Comparison of ENCODE assay signal across 11 cellular contexts in genomic region chr3:59286791-59287531, GRCh38.
DNase-seq lines count a peak whose midpoint lies in the region; ATAC-seq and TF ChIP-seq lines count a peak whose summit lies in the region.
"Had no signal": no experiment of that assay in that cellular context is flagged by ENCODE, and none has a peak within 500 bp of the region (broad histone marks: within the 10 kb centered on the region; RNA-seq: fewer than 3 reads in every experiment).

No MANE protein-coding gene starts in this region.

- no peaks in the 10 kb centered on the region for H3K27me3 ChIP-seq in colonic mucosa

- H3K36me3 Mint-ChIP-seq in stimulated activated memory B cell treated with anti-CD40 and anti-IgM and Interleukin-4, amounts not matched to agents 10 μg/mL and 1 μg/mL and 100 μg/mL, for 72 hours: no peaks in the 10 kb centered on the region

- H3K4me1 ChIP-seq in colonic mucosa: no peaks in the 10 kb centered on the region
- H3K4me1 ChIP-seq: Caco-2 had no signal

- no peak overlapping the region for H3K27ac Mint-ChIP-seq in stimulated activated memory B cell treated with anti-CD40 and anti-IgM and Interleukin-4, amounts not matched to agents 10 μg/mL and 1 μg/mL and 100 μg/mL, for 72 hours

- H3K4me3 ChIP-seq in colonic mucosa: no peak overlapping the region

- intact Hi-C loops in colonic mucosa (cut with DNase I): no loop called here

- H3K36me3 ChIP-seq in colonic mucosa: no peaks in the 10 kb centered on the region

- H3K27me3 Mint-ChIP-seq in stimulated activated memory B cell treated with anti-CD40 and anti-IgM and Interleukin-4, amounts not matched to agents 10 μg/mL and 1 μg/mL and 100 μg/mL, for 72 hours: no peaks in the 10 kb centered on the region

- no peak overlapping the region for H3K9ac ChIP-seq in colonic mucosa (ENCODE audit: low read depth in 2 of 2, low read length in 2 of 2)

- peaks cover 6% of the 10 kb centered on the region for H3K4me1 Mint-ChIP-seq in stimulated activated memory B cell treated with anti-CD40 and anti-IgM and Interleukin-4, amounts not matched to agents 10 μg/mL and 1 μg/mL and 100 μg/mL, for 72 hours
- H3K4me1 Mint-ChIP-seq: neural crest cell had no signal

- TF ChIP-seq CTCF in colonic mucosa (IDR thresholded peaks at IDR 0.05): no peak

- ATAC-seq in stimulated activated memory B cell treated with anti-CD40 and anti-IgM and Interleukin-4, amounts not matched to agents 10 μg/mL and 1 μg/mL and 100 μg/mL, for 72 hours: peak; percentile 63

- H3K4me3 Mint-ChIP-seq in stimulated activated memory B cell treated with anti-CD40 and anti-IgM and Interleukin-4, amounts not matched to agents 10 μg/mL and 1 μg/mL and 100 μg/mL, for 72 hours: no peak overlapping the region
- H3K4me3 Mint-ChIP-seq: neural crest cell had no signal

- H3K27ac ChIP-seq in colonic mucosa: no peak overlapping the region
- H3K27ac ChIP-seq: VCaP had no signal

- no peaks in the 10 kb centered on the region for H3K9me3 ChIP-seq in colonic mucosa
- H3K9me3 ChIP-seq: Caco-2 had no signal

- no peaks in the 10 kb centered on the region for H3K9me3 Mint-ChIP-seq in stimulated activated memory B cell treated with anti-CD40 and anti-IgM and Interleukin-4, amounts not matched to agents 10 μg/mL and 1 μg/mL and 100 μg/mL, for 72 hours

- peak; percentile 2 for DNase-seq in activated T-cell treated with anti-CD3 and anti-CD28 coated beads for 24 hours (ENCODE audit: low read depth)
- DNase-seq in activated T-cell treated with anti-CD3 and anti-CD28 coated beads, Interleukin-2, amount 50 U/mL, for 1 hour: no peak
- peak; percentile 35 to 85 for DNase-seq in NOMO-1 (lab: John Stamatoyannopoulos, UW; ENCODE audit: unreplicated experiment in 2 of 2)
- DNase-seq in cerebellar cortex (ENCODE audit: low spot score): peak; percentile 25
- DNase-seq in NCI-H524 treated with DMSO at 0.1 percent for 48 hours (lab: John Stamatoyannopoulos, UW): no peak
- DNase-seq in GM19238 (ENCODE audit: insufficient read length, low spot score): no peak
- no peak for DNase-seq in colonic mucosa
- DNase-seq: Caco-2 had no signal

Comparison
In these comparisons a context has a peak if more than half of its experiments do, and no peak if none do; other contexts are left out.
1. DNase-seq: peak in activated T-cell treated with anti-CD3 and anti-CD28 coated beads for 24 hours (single experiment), NOMO-1 (2 of 2) and cerebellar cortex (single experiment); none in activated T-cell treated with anti-CD3 and anti-CD28 coated beads, Interleukin-2, amount 50 U/mL, for 1 hour (single experiment), NCI-H524 treated with DMSO at 0.1 percent for 48 hours (single experiment), GM19238 (single experiment) and colonic mucosa (single experiment).